ENCODE assay signal across 14 cellular contexts in the genomic region with DNA sequence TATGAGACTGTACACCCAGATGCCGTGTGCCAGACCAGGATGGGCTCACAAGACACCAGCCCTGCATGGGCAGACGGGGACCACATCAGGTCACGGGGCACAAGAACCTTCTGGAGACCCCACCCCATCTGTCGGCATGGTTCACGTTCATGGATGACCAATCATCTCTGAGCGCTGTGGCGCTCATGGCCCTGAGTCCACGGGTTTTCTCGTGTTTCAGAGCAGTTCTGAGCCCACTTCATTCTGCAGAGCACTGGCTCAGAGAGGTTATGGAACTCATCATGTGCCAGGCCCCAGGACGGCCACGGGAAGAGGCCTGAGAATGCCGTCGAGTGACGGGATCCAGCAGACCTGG.
DNase-seq lines count a peak whose midpoint lies in the region; ATAC-seq and TF ChIP-seq lines count a peak whose summit lies in the region.
"Had no signal": no experiment of that assay in that cellular context is flagged by ENCODE, and none has a peak within 500 bp of the region (broad histone marks: within the 10 kb centered on the region; RNA-seq: fewer than 3 reads in every experiment).

No MANE protein-coding gene starts in this region.

- ATAC-seq in right cardiac atrium (no peak), HG03095 (IDR thresholded peaks at IDR 0.05; ENCODE audit: unreplicated experiment) (no peak), HG03025 (IDR thresholded peaks at IDR 0.05; ENCODE audit: low FRiP score, unreplicated experiment) (no peak)
- ATAC-seq: activated CD4-positive, CD25-positive, alpha-beta regulatory T cell treated with anti-CD3 and anti-CD28 coated beads, Interleukin-2, amount 50 U/mL, for 24 hours; stimulated activated effector memory CD8-positive, alpha-beta T cell treated with anti-CD3 and anti-CD28 coated beads, Interleukin-12 subunit alpha, Interleukin-12 subunit beta, amount 100 ng/mL, for 72 hours had no signal

- intact Hi-C loops in ascending aorta (cut with DNase I) (no loop called here), right cardiac atrium (cut with DNase I) (no loop called here), spleen (cut with DNase I; ENCODE audit: low total_unique reads) (no loop called here)

- H3K9ac ChIP-seq in BLaER1: peak overlapping the region; percentile 14; the same call in 1 of the 2 replicates

- H3K27me3 ChIP-seq in BLaER1 (no peaks in the 10 kb centered on the region), ascending aorta (no peaks in the 10 kb centered on the region), right cardiac atrium (ENCODE audit: control insufficient read depth, insufficient read depth) (no peaks in the 10 kb centered on the region), spleen (replicated peaks in 1 of 7) (no peaks in the 10 kb centered on the region)

- peaks cover 100% of the 10 kb centered on the region for H4K20me1 ChIP-seq in BLaER1

- DNase-seq in ascending aorta (ENCODE audit: low spot score in 2 of 2) (no peak), right cardiac atrium (no peak), spleen (no peak), foreskin melanocyte (no peak), KBM-7 (no peak)
- DNase-seq: cortex of kidney, NCI-H345, SHP77 treated with DMSO at 0.1 percent for 48 hours had no signal

- H3K4me1 ChIP-seq in BLaER1 (peaks cover 41% of the 10 kb centered on the region), ascending aorta (peaks cover 46 to 95% of the 10 kb centered on the region in 2 donors), right cardiac atrium (ENCODE audit: control insufficient read depth, insufficient read depth, low read length) (peaks cover 39% of the 10 kb centered on the region), spleen (peaks cover 30 to 100% (median 89%) of the 10 kb centered on the region in 6 donors)

- in situ Hi-C loops in KBM-7 (cut with MboI; ENCODE audit: low pct_unique_long_range_greater_than_20kb, low sequenced_read_pairs): no loop called here

- no peak for TF ChIP-seq POLR2A in spleen (IDR thresholded peaks at IDR 0.05)

- H3K36me3 ChIP-seq in BLaER1 (peaks cover 72% of the 10 kb centered on the region), ascending aorta (peaks cover 8 to 35% of the 10 kb centered on the region in 2 donors), spleen (peaks cover 0 to 91% (median 30%) of the 10 kb centered on the region in 6 donors)

- H3K9me3 ChIP-seq in BLaER1: no peaks in the 10 kb centered on the region
- no peaks in the 10 kb centered on the region for H3K9me3 ChIP-seq in ascending aorta
- H3K9me3 ChIP-seq in right cardiac atrium (ENCODE audit: control insufficient read depth, low read length): no peaks in the 10 kb centered on the region
- no peaks in the 10 kb centered on the region for H3K9me3 ChIP-seq in spleen

- peak overlapping the region; percentile 66 for H3K4me2 ChIP-seq in BLaER1
- H3K4me2 ChIP-seq: GM23338 had no signal

- WGBS in right cardiac atrium: 49% methylated on average over 14 of the region's 14 CpGs
- WGBS in spleen, 5 donors: 60 to 87% (median 73%) methylated on average over 9 to 14 of the region's 14 CpGs

- H3K27ac ChIP-seq in BLaER1 (no peak overlapping the region), ascending aorta (peak overlapping the region; percentile 96 to 100), right cardiac atrium (ENCODE audit: low read length) (peak overlapping the region; percentile 96), spleen (peak overlapping the region; percentile 50 to 98 (median 92))

- TF ChIP-seq CTCF in ascending aorta (IDR thresholded peaks at IDR 0.05): no peak
- TF ChIP-seq CTCF in spleen (IDR thresholded peaks at IDR 0.05 in 8 of 11, conservative IDR thresholded peaks at IDR 0.05 in 3 of 11): no peak

- H3K4me3 ChIP-seq in BLaER1: no peak overlapping the region
- H3K4me3 ChIP-seq in ascending aorta: peak overlapping the region; percentile 32 to 40
- no peak overlapping the region for H3K4me3 ChIP-seq in right cardiac atrium (ENCODE audit: low read length)
- peak overlapping the region in 1 of 8 donors; percentile 40 for H3K4me3 ChIP-seq in spleen
- H3K4me3 ChIP-seq: GM23338 had no signal

Comparison
In these comparisons a context has a peak if more than half of its experiments do, and no peak if none do; other contexts are left out.
1. H3K4me3 ChIP-seq: peak in ascending aorta (2 of 2); none in BLaER1 (single experiment) and right cardiac atrium (single experiment).